ENCODE assay signal across 1 cellular context in the genomic region with DNA sequence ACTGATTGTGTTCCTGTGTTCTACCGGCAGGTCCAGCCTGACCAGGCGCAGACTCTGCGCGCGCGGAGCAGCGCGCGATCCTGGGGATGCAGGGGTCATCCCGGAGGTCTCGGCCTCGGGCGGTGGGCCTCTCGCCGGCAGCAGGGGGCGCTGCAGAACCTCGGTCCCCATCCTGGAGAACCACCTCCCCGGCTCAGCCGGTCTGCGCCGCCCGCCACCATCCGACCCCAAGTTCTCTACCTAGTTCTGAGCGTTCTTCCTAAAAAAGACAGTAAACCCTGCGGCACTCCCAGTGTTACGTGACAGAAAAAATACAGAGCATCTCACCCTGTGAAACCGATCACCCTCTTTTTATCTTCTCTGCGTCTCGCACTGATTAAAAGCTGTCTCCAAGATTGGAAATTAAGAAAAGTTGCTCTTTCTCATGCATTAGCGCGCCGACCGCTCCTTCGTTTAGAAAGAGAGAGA.
TF ChIP-seq lines count a peak whose summit lies in the region.

No MANE protein-coding gene starts in this region.

TF ChIP-seq in HepG2, 621 proteins besides CTCF, POLR2A, EP300 and RAD21 (continued from another document):
- peak; percentile 34 for TF ChIP-seq HNRNPLL (IDR thresholded peaks at IDR 0.05; ENCODE audit: low read depth, low read length, poor library complexity, severe bottlenecking)
- no peak for TF ChIP-seq BRD4 (CRISPR knock-in tag; IDR thresholded peaks at IDR 0.05)
- peak; percentile 73; the same call in 1 of the 2 replicates for TF ChIP-seq EZH2 (conservative IDR thresholded peaks at IDR 0.05; ENCODE audit: low read depth, low read length)
- peak; percentile 15; the same call in 1 of the 2 replicates for TF ChIP-seq SALL1 (CRISPR knock-in tag; IDR thresholded peaks at IDR 0.05)
- TF ChIP-seq CCDC6 (CRISPR knock-in tag; IDR thresholded peaks at IDR 0.05), result no peak
- no peak for TF ChIP-seq ZNF766 (CRISPR knock-in tag; IDR thresholded peaks at IDR 0.05; ENCODE audit: borderline replicate concordance)
- TF ChIP-seq KDM2A (CRISPR knock-in tag; IDR thresholded peaks at IDR 0.05; ENCODE audit: borderline replicate concordance, low read depth), result peak; percentile 57; the same call in 1 of the 2 replicates
- no peak for TF ChIP-seq MIER3 (CRISPR knock-in tag; IDR thresholded peaks at IDR 0.05; ENCODE audit: borderline replicate concordance)
- no peak for TF ChIP-seq ZNF598 (CRISPR knock-in tag; IDR thresholded peaks at IDR 0.05; ENCODE audit: borderline replicate concordance)
- TF ChIP-seq ZNF629 (CRISPR knock-in tag; conservative IDR thresholded peaks at IDR 0.05), result no peak
- no peak for TF ChIP-seq TOPORS (CRISPR knock-in tag; IDR thresholded peaks at IDR 0.05)
- TF ChIP-seq NR2F1 (CRISPR knock-in tag; IDR thresholded peaks at IDR 0.05), result peak in 1 of 2 experiments; percentile 35; a peak in 2 of 4 replicates
- no peak for TF ChIP-seq PTBP1 (IDR thresholded peaks at IDR 0.05; ENCODE audit: low read depth, low read length, poor library complexity, severe bottlenecking)
- TF ChIP-seq, protein P1, sequence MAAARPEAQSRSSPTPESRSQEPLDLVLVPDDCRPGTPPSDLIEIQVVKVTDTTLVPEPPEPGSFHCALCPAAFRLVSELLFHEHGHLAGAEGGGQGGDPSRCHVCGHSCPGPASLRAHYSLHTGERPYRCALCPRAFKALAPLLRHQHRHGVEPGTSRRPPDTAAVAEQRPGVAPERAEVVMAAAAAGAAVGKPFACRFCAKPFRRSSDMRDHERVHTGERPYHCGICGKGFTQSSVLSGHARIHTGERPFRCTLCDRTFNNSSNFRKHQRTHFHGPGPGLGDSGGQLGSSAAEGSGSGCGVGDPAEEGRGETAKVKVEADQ (CRISPR knock-in tag; IDR thresholded peaks at IDR 0.05; ENCODE audit: borderline replicate concordance), result no peak
- no peak for TF ChIP-seq PAWR (CRISPR knock-in tag; IDR thresholded peaks at IDR 0.05; ENCODE audit: borderline replicate concordance)
- TF ChIP-seq EHMT2 (IDR thresholded peaks at IDR 0.05; ENCODE audit: borderline replicate concordance, low read depth, low read length), result no peak
- TF ChIP-seq, protein P2, sequence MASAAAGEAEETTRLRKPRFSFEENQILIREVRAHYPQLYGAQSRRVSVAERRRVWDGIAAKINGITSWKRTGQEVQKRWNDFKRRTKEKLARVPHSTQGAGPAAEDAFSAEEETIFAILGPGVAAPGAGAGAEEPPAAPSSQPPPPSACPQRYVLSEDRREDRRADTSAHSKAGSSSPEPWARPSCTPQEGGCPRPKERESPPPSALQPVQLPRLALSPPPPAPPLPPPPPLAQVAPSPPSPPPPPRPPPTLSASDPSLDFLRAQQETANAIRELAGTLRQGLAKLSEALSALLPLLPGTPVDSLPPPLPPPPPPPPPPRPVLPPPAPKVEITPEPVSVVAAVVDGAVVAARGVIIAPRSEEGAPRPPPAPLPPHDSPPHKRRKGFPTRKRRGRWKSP (CRISPR knock-in tag; IDR thresholded peaks at IDR 0.05), result peak; percentile 89
- TF ChIP-seq FOXK2 (IDR thresholded peaks at IDR 0.05), result no peak
- TF ChIP-seq CENPT (CRISPR knock-in tag; IDR thresholded peaks at IDR 0.05; ENCODE audit: low read depth), result no peak
- TF ChIP-seq TGIF2 (CRISPR knock-in tag; IDR thresholded peaks at IDR 0.05), result no peak
- no peak for TF ChIP-seq KDM1A (CRISPR knock-in tag; IDR thresholded peaks at IDR 0.05)
- peak; percentile 83 for TF ChIP-seq XRCC5 (optimal IDR thresholded peaks at IDR 0.05; ENCODE audit: low read length)
- no peak for TF ChIP-seq RFXANK (CRISPR knock-in tag; IDR thresholded peaks at IDR 0.05)
- no peak for TF ChIP-seq ZBTB20 (CRISPR knock-in tag; IDR thresholded peaks at IDR 0.05; ENCODE audit: borderline replicate concordance, low read depth)
- TF ChIP-seq ARID2 (CRISPR knock-in tag; IDR thresholded peaks at IDR 0.05; ENCODE audit: borderline replicate concordance), result no peak
- no peak for TF ChIP-seq PLRG1 (conservative IDR thresholded peaks at IDR 0.05)
- TF ChIP-seq, protein P3, sequence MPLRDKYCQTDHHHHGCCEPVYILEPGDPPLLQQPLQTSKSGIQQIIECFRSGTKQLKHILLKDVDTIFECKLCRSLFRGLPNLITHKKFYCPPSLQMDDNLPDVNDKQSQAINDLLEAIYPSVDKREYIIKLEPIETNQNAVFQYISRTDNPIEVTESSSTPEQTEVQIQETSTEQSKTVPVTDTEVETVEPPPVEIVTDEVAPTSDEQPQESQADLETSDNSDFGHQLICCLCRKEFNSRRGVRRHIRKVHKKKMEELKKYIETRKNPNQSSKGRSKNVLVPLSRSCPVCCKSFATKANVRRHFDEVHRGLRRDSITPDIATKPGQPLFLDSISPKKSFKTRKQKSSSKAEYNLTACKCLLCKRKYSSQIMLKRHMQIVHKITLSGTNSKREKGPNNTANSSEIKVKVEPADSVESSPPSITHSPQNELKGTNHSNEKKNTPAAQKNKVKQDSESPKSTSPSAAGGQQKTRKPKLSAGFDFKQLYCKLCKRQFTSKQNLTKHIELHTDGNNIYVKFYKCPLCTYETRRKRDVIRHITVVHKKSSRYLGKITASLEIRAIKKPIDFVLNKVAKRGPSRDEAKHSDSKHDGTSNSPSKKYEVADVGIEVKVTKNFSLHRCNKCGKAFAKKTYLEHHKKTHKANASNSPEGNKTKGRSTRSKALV (CRISPR knock-in tag; IDR thresholded peaks at IDR 0.05), result peak; percentile 76; the same call in 1 of the 2 replicates
- no peak for TF ChIP-seq MED1 (CRISPR knock-in tag; IDR thresholded peaks at IDR 0.05)
- TF ChIP-seq KAT7 (CRISPR knock-in tag; IDR thresholded peaks at IDR 0.05; ENCODE audit: borderline replicate concordance), result no peak
- TF ChIP-seq ZNF691 (CRISPR knock-in tag; IDR thresholded peaks at IDR 0.05; ENCODE audit: borderline replicate concordance, low read depth), result 0 out of 2 replicates have a peak, but pooled peaks have one; percentile 28
- TF ChIP-seq ZFP91 (CRISPR knock-in tag; IDR thresholded peaks at IDR 0.05; ENCODE audit: borderline replicate concordance), result peak; percentile 21; the same call in 1 of the 2 replicates
- no peak for TF ChIP-seq HNRNPL (IDR thresholded peaks at IDR 0.05; ENCODE audit: low read depth, low read length)
- no peak for TF ChIP-seq ZNF430 (CRISPR knock-in tag; IDR thresholded peaks at IDR 0.05)
- TF ChIP-seq ZNF512 (CRISPR knock-in tag; IDR thresholded peaks at IDR 0.05), result no peak
- TF ChIP-seq HDAC1 (CRISPR knock-in tag; IDR thresholded peaks at IDR 0.05), result no peak
- no peak for TF ChIP-seq ZFP36L1 (CRISPR knock-in tag; IDR thresholded peaks at IDR 0.05)
- TF ChIP-seq ZNF331 (CRISPR knock-in tag; IDR thresholded peaks at IDR 0.05), result no peak
- TF ChIP-seq ZNF678 (CRISPR knock-in tag; IDR thresholded peaks at IDR 0.05), result no peak
- no peak for TF ChIP-seq SP140L (CRISPR knock-in tag; IDR thresholded peaks at IDR 0.05; ENCODE audit: borderline replicate concordance)
- TF ChIP-seq STAG1 (CRISPR knock-in tag; IDR thresholded peaks at IDR 0.05), result peak; percentile 73
- TF ChIP-seq GABPB1 (CRISPR knock-in tag; IDR thresholded peaks at IDR 0.05), result 0 out of 2 replicates have a peak, but pooled peaks have one; percentile 37
- 0 out of 2 replicates have a peak, but pooled peaks have one; percentile 14 for TF ChIP-seq ETV5 (CRISPR knock-in tag; IDR thresholded peaks at IDR 0.05; ENCODE audit: borderline replicate concordance)
- TF ChIP-seq RBAK (CRISPR knock-in tag; IDR thresholded peaks at IDR 0.05), result no peak
- no peak for TF ChIP-seq ZNF761 (CRISPR knock-in tag; conservative IDR thresholded peaks at IDR 0.05)
- no peak for TF ChIP-seq ZNF264 (CRISPR knock-in tag; IDR thresholded peaks at IDR 0.05)
- no peak for TF ChIP-seq NR2F6 (IDR thresholded peaks at IDR 0.05)
- TF ChIP-seq NR2F6 (CRISPR knock-in tag; IDR thresholded peaks at IDR 0.05), result peak; percentile 76
- no peak for TF ChIP-seq ZNF12 (CRISPR knock-in tag; IDR thresholded peaks at IDR 0.05)
- TF ChIP-seq ZNF138 (CRISPR knock-in tag; IDR thresholded peaks at IDR 0.05; ENCODE audit: low read depth), result no peak
- TF ChIP-seq ATF1 (CRISPR knock-in tag; IDR thresholded peaks at IDR 0.05), result no peak
- no peak for TF ChIP-seq ARNT2 (CRISPR knock-in tag; IDR thresholded peaks at IDR 0.05; ENCODE audit: low read depth)
- TF ChIP-seq ZNF605 (CRISPR knock-in tag; IDR thresholded peaks at IDR 0.05), result 0 out of 2 replicates have a peak, but pooled peaks have one; percentile 43
- TF ChIP-seq YEATS2 (CRISPR knock-in tag; IDR thresholded peaks at IDR 0.05; ENCODE audit: borderline replicate concordance), result no peak
- peak; percentile 58 for TF ChIP-seq ZBTB7B (CRISPR knock-in tag; IDR thresholded peaks at IDR 0.05)
- TF ChIP-seq, protein P4, sequence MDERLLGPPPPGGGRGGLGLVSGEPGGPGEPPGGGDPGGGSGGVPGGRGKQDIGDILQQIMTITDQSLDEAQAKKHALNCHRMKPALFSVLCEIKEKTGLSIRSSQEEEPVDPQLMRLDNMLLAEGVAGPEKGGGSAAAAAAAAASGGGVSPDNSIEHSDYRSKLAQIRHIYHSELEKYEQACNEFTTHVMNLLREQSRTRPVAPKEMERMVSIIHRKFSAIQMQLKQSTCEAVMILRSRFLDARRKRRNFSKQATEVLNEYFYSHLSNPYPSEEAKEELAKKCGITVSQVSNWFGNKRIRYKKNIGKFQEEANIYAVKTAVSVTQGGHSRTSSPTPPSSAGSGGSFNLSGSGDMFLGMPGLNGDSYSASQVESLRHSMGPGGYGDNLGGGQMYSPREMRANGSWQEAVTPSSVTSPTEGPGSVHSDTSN (CRISPR knock-in tag; IDR thresholded peaks at IDR 0.05), result no peak
- TF ChIP-seq, protein P5, sequence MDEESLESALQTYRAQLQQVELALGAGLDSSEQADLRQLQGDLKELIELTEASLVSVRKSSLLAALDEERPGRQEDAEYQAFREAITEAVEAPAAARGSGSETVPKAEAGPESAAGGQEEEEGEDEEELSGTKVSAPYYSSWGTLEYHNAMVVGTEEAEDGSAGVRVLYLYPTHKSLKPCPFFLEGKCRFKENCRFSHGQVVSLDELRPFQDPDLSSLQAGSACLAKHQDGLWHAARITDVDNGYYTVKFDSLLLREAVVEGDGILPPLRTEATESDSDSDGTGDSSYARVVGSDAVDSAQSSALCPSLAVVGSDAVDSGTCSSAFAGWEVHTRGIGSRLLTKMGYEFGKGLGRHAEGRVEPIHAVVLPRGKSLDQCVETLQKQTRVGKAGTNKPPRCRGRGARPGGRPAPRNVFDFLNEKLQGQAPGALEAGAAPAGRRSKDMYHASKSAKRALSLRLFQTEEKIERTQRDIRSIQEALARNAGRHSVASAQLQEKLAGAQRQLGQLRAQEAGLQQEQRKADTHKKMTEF (CRISPR knock-in tag; IDR thresholded peaks at IDR 0.05), result 0 out of 2 replicates have a peak, but pooled peaks have one; percentile 33
- TF ChIP-seq YY1 (IDR thresholded peaks at IDR 0.05; ENCODE audit: insufficient read depth, insufficient replicate concordance, low read depth, low read length), result peak; percentile 28
- no peak for TF ChIP-seq FOXK1 (CRISPR knock-in tag; IDR thresholded peaks at IDR 0.05; ENCODE audit: borderline replicate concordance, low read depth)
TF ChIP-seq in HepG2: peak in this region for 18.
